ENCODE assay signal across 8 cellular contexts in the genomic region with DNA sequence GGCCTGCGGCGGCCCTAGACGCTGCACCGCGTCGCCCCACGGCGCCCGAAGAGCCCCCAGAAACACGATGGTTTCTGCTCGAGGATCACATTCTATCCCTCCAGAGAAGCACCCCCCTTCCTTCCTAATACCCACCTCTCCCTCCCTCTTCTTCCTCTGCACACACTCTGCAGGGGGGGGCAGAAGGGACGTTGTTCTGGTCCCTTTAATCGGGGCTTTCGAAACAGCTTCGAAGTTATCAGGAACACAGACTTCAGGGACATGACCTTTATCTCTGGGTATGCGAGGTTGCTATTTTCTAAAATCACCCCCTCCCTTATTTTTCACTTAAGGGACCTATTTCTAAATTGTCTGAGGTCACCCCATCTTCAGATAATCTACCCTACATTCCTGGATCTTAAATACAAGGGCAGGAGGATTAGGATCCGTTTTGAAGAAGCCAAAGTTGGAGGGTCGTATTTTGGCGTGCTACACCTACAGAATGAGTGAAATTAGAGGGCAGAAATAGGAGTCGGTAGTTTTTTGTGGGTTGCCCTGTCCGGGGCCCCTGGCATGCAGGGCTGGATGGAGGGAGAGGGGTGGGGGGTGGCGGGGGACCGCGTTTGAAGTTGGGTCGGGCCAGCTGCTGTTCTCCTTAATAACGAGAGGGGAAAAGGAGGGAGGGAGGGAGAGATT. TPM values are rescaled to one million over a fixed set of nuclear protein-coding genes. Genes with fewer than 3 reads are reported as not detected.
A peak's percentile ranks its signal among the peaks of the same experiment; 100 is the strongest.
DNase-seq lines count a peak whose midpoint lies in the region; ATAC-seq and TF ChIP-seq lines count a peak whose summit lies in the region.

No MANE protein-coding gene starts in this region.

- CTCF ChIA-PET in activated naive CD4-positive, alpha-beta T cell treated with anti-CD3 and anti-CD28 coated beads, Interleukin-2, amount 10 ng/mL, durations not matched to agents 7 days and 5 days (lab: Charles Lee), result interaction anchor here (0.6 to 12.1 kb wide), 9 partner anchors 10 to 387 kb away, joined by 3 to 127 read pairs (median 3); no protein-coding TSS in a partner anchor

- H3K27me3 ChIP-seq in mononuclear cell (ENCODE audit: insufficient read depth, low read length) (peaks cover 14% of the 10 kb centered on the region), upper lobe of right lung (peaks cover 41% of the 10 kb centered on the region)

- intact Hi-C loops in upper lobe of right lung (cut with DNase I), result loop anchor here (10.0 kb wide), 1 partner anchor 388 kb away; no protein-coding TSS in a partner anchor
- intact Hi-C loops in sciatic nerve (cut with DNase I), result loop anchor here (10.0 kb wide), 2 partner anchors 238 to 388 kb away; no protein-coding TSS in a partner anchor

- H3K4me3 ChIP-seq in mononuclear cell (ENCODE audit: low read length) (peak overlapping the region; percentile 72), upper lobe of right lung (peak overlapping the region; percentile 77)

- TF ChIP-seq CTCF in upper lobe of right lung (IDR thresholded peaks at IDR 0.05), result no peak

- H3K9me3 ChIP-seq in mononuclear cell (ENCODE audit: low read depth, low read length), result no peaks in the 10 kb centered on the region
- H3K9me3 ChIP-seq in upper lobe of right lung, result no peaks in the 10 kb centered on the region

- H3K27ac ChIP-seq in upper lobe of right lung, result peak overlapping the region; percentile 64

- H3K4me3 Mint-ChIP-seq in activated naive CD4-positive, alpha-beta T cell treated with anti-CD3 and anti-CD28 coated beads, Interleukin-2, amount 10 ng/mL, durations not matched to agents 7 days and 5 days, result peak overlapping the region; percentile 89

- ATAC-seq in upper lobe of right lung, result no peak
- ATAC-seq in GM19328 (IDR thresholded peaks at IDR 0.05; ENCODE audit: unreplicated experiment), result no peak
- ATAC-seq in sciatic nerve, result no peak
- no peak for ATAC-seq in GM18867 (IDR thresholded peaks at IDR 0.05; ENCODE audit: unreplicated experiment)

- peaks cover 33% of the 10 kb centered on the region for H3K4me1 Mint-ChIP-seq in activated naive CD4-positive, alpha-beta T cell treated with anti-CD3 and anti-CD28 coated beads, Interleukin-2, amount 10 ng/mL, durations not matched to agents 7 days and 5 days

- H3K4me1 ChIP-seq in mononuclear cell (ENCODE audit: insufficient read depth, low read length) (peaks cover 80% of the 10 kb centered on the region), upper lobe of right lung (peaks cover 53% of the 10 kb centered on the region)

- H3K36me3 Mint-ChIP-seq in activated naive CD4-positive, alpha-beta T cell treated with anti-CD3 and anti-CD28 coated beads, Interleukin-2, amount 10 ng/mL, durations not matched to agents 7 days and 5 days, result peaks cover 35% of the 10 kb centered on the region

- no peak for DNase-seq in activated naive CD4-positive, alpha-beta T cell treated with anti-CD3 and anti-CD28 coated beads, Interleukin-2, amount 10 ng/mL, durations not matched to agents 7 days and 5 days
- DNase-seq in activated naive CD4-positive, alpha-beta T cell treated with anti-CD3 and anti-CD28 coated beads, Interleukin-2, amount 50 U/mL, for 16 hours, result no peak
- DNase-seq in cerebellar cortex (ENCODE audit: low spot score) (peak; percentile 29), upper lobe of right lung (no peak), sciatic nerve (ENCODE audit: low spot score) (no peak)

- no peaks in the 10 kb centered on the region for H3K36me3 ChIP-seq in upper lobe of right lung

- H3K27ac Mint-ChIP-seq in activated naive CD4-positive, alpha-beta T cell treated with anti-CD3 and anti-CD28 coated beads, Interleukin-2, amount 10 ng/mL, durations not matched to agents 7 days and 5 days, result peak overlapping the region; percentile 99

- no peaks in the 10 kb centered on the region for H3K9me3 Mint-ChIP-seq in activated naive CD4-positive, alpha-beta T cell treated with anti-CD3 and anti-CD28 coated beads, Interleukin-2, amount 10 ng/mL, durations not matched to agents 7 days and 5 days

- peaks cover 8% of the 10 kb centered on the region for H3K27me3 Mint-ChIP-seq in activated naive CD4-positive, alpha-beta T cell treated with anti-CD3 and anti-CD28 coated beads, Interleukin-2, amount 10 ng/mL, durations not matched to agents 7 days and 5 days

RNA-seq across cellular contexts. Expression of gene CCND2, which starts 0.4 kb away (rescaled TPM):
- total RNA-seq in mononuclear cell, result 60.7 TPM
- 94.2 TPM for total RNA-seq in upper lobe of right lung
- total RNA-seq in sciatic nerve, result 130 TPM

RNA-seq across cellular contexts. Expression of gene TIGAR, which starts 47.9 kb away (rescaled TPM):
- total RNA-seq in mononuclear cell, result 9.8 TPM
- 20.0 TPM for total RNA-seq in upper lobe of right lung
- 7.9 TPM for total RNA-seq in sciatic nerve
